Comparison of ENCODE assay signal across 8 cellular contexts in genomic region chr22:50525991-50526848, GRCh38. TPM values are rescaled to one million over a fixed set of nuclear protein-coding genes. Genes with fewer than 3 reads are reported as not detected.
A peak's percentile ranks its signal among the peaks of the same experiment; 100 is the strongest.
DNase-seq lines count a peak whose midpoint lies in the region; ATAC-seq and TF ChIP-seq lines count a peak whose summit lies in the region.

No MANE protein-coding gene starts in this region.

- in situ Hi-C loops in SK-MEL-5 (cut with HindIII; ENCODE audit: low pct_unique_long_range_greater_than_20kb, low sequenced_read_pairs), result no loop called here

- peak overlapping the region; percentile 92 for H2AFZ ChIP-seq in DND-41 (ENCODE audit: low read depth, low read length)

- H3K9me3 Mint-ChIP-seq in activated naive CD4-positive, alpha-beta T cell treated with anti-CD3 and anti-CD28 coated beads, Interleukin-2, amount 50 U/mL, for 24 hours, result no peaks in the 10 kb centered on the region
- H3K9me3 Mint-ChIP-seq in glutamatergic neuron (ENCODE audit: unreplicated experiment) (peaks cover 15% of the 10 kb centered on the region), type B pancreatic cell (no peaks in the 10 kb centered on the region)

- peaks cover 28% of the 10 kb centered on the region for H3K4me1 Mint-ChIP-seq in activated naive CD4-positive, alpha-beta T cell treated with anti-CD3 and anti-CD28 coated beads, Interleukin-2, amount 50 U/mL, for 24 hours
- H3K4me1 Mint-ChIP-seq in glutamatergic neuron (ENCODE audit: low read depth, unreplicated experiment) (peaks cover 12% of the 10 kb centered on the region), type B pancreatic cell (ENCODE audit: unreplicated experiment) (peaks cover 6% of the 10 kb centered on the region)

- no peak for TF ChIP-seq POLR2A in ovary (IDR thresholded peaks at IDR 0.05)

- peak overlapping the region; percentile 98 for H3K4me2 ChIP-seq in DND-41 (ENCODE audit: insufficient read depth, low read length)

- no peaks in the 10 kb centered on the region for H3K9me3 ChIP-seq in DND-41 (ENCODE audit: insufficient read depth, low read length, severe bottlenecking)
- H3K9me3 ChIP-seq in ovary, result no peaks in the 10 kb centered on the region

- H3K36me3 ChIP-seq in DND-41 (ENCODE audit: insufficient read depth, low read length), result peaks cover 34% of the 10 kb centered on the region
- H3K36me3 ChIP-seq in ovary, result no peaks in the 10 kb centered on the region

- H3K4me3 ChIP-seq in DND-41 (ENCODE audit: low read depth in 1 of 2, low read length in 2 of 2) (peak overlapping the region; percentile 80 to 89), ovary (peak overlapping the region; percentile 55)
- peak overlapping the region; percentile 71 for H3K4me3 ChIP-seq in Jurkat, Clone E6-1 (ENCODE audit: low read length)

- 1 to 2% (median 1%) methylated on average over 56 to 93 of the region's 93 CpGs for WGBS in ovary, 3 donors

- ATAC-seq in DND-41 (ENCODE audit: insufficient read depth, low read depth) (peak; percentile 71), GM21529 (IDR thresholded peaks at IDR 0.05; ENCODE audit: unreplicated experiment) (peak; percentile 23)

- DNase-seq in DND-41 (peak; percentile 92), SK-MEL-5 (ENCODE audit: low read depth, low spot score) (peak; percentile 76), glutamatergic neuron (peak; percentile 91), ovary (peak; percentile 74 to 86 (median 85)), type B pancreatic cell (ENCODE audit: extremely low spot score, unreplicated experiment) (no peak)
- DNase-seq in Jurkat, Clone E6-1 (ENCODE audit: low read depth, low spot score), result peak; percentile 76

- peak overlapping the region; percentile 74 for H3K9ac ChIP-seq in DND-41 (ENCODE audit: low read depth, low read length)

- peak overlapping the region; percentile 35 for H3K27ac Mint-ChIP-seq in activated naive CD4-positive, alpha-beta T cell treated with anti-CD3 and anti-CD28 coated beads, Interleukin-2, amount 50 U/mL, for 24 hours
- peak overlapping the region; percentile 77 for H3K27ac Mint-ChIP-seq in glutamatergic neuron (ENCODE audit: unreplicated experiment)
- H3K27ac Mint-ChIP-seq in type B pancreatic cell, result peak overlapping the region; percentile 46

- peak overlapping the region; percentile 74 for H3K4me3 Mint-ChIP-seq in activated naive CD4-positive, alpha-beta T cell treated with anti-CD3 and anti-CD28 coated beads, Interleukin-2, amount 50 U/mL, for 24 hours
- H3K4me3 Mint-ChIP-seq in glutamatergic neuron (ENCODE audit: unreplicated experiment), result peak overlapping the region; percentile 78
- peak overlapping the region; percentile 74 for H3K4me3 Mint-ChIP-seq in type B pancreatic cell

- TF ChIP-seq EP300 in ovary (IDR thresholded peaks at IDR 0.05), result no peak

- intact Hi-C loops in ovary (cut with DNase I), result loop anchor here in 2 of 4 donors (10.0 kb wide), 2 partner anchors 271 to 281 kb away; partner anchors contain the start of genes HDAC10 (in 1 of the 2) and TUBGCP6 (in 1 of the 2)

- peaks cover 34% of the 10 kb centered on the region for H4K20me1 ChIP-seq in DND-41 (ENCODE audit: insufficient read depth, low read length)

- H3K4me1 ChIP-seq in DND-41 (ENCODE audit: insufficient read depth, low read length), result peaks cover 40% of the 10 kb centered on the region
- H3K4me1 ChIP-seq in ovary (ENCODE audit: insufficient read depth), result peaks cover 21% of the 10 kb centered on the region

- peak overlapping the region; percentile 92 for H3K27ac ChIP-seq in DND-41 (ENCODE audit: low read length)
- H3K27ac ChIP-seq in ovary, result peak overlapping the region; percentile 29 to 87

- H3K79me2 ChIP-seq in DND-41 (ENCODE audit: insufficient read depth, low read length), result peaks cover 46% of the 10 kb centered on the region

- no peaks in the 10 kb centered on the region for H3K27me3 ChIP-seq in DND-41 (ENCODE audit: insufficient read depth, low read length, poor library complexity)
- H3K27me3 ChIP-seq in ovary, result peaks cover 2% of the 10 kb centered on the region

- H3K36me3 Mint-ChIP-seq in activated naive CD4-positive, alpha-beta T cell treated with anti-CD3 and anti-CD28 coated beads, Interleukin-2, amount 50 U/mL, for 24 hours, result peaks cover 5% of the 10 kb centered on the region
- H3K36me3 Mint-ChIP-seq in glutamatergic neuron (ENCODE audit: unreplicated experiment) (peaks cover 5% of the 10 kb centered on the region), type B pancreatic cell (peaks cover 4% of the 10 kb centered on the region)

- no peaks in the 10 kb centered on the region for H3K27me3 Mint-ChIP-seq in activated naive CD4-positive, alpha-beta T cell treated with anti-CD3 and anti-CD28 coated beads, Interleukin-2, amount 50 U/mL, for 24 hours
- H3K27me3 Mint-ChIP-seq in glutamatergic neuron (ENCODE audit: unreplicated experiment), result peaks cover 20% of the 10 kb centered on the region
- peaks cover 28% of the 10 kb centered on the region for H3K27me3 Mint-ChIP-seq in type B pancreatic cell

- peak; percentile 74 for TF ChIP-seq CTCF in DND-41 (IDR thresholded peaks at IDR 0.05; ENCODE audit: borderline replicate concordance, extremely low read depth, low read length, poor library complexity, severe bottlenecking)
- TF ChIP-seq CTCF in glutamatergic neuron (IDR thresholded peaks at IDR 0.05; ENCODE audit: partially characterized antibody, unreplicated experiment), result peak; percentile 84
- TF ChIP-seq CTCF in ovary (IDR thresholded peaks at IDR 0.05), result peak in 2 of 3 donors; percentile 6 to 50
- peak; percentile 78 for TF ChIP-seq CTCF in type B pancreatic cell (conservative IDR thresholded peaks at IDR 0.05)

RNA-seq across cellular contexts. Expression of gene SCO2, which starts 0.8 kb away (rescaled TPM):
- 5.8 TPM for polyA plus RNA-seq in Jurkat, Clone E6-1 (2012; ENCODE audit: insufficient read depth, insufficient read length)
- 2.7 and 7.2 TPM in 2 replicates for total RNA-seq in SK-MEL-5 (2014; rRNA removed; shearing (Covaris generic))
- polyA plus RNA-seq in SK-MEL-5 (2015; cell fraction: cytosol; rRNA removed), result 1.7 and 6.9 TPM in 2 replicates
- polyA plus RNA-seq in SK-MEL-5 (2015; cell fraction: nucleus; rRNA removed), result not detected in 2 replicates
- total RNA-seq in glutamatergic neuron (ENCODE audit: unreplicated experiment) (4.8 TPM), ovary (1 to 10 TPM in 2 of 7 donors, under 1 TPM in 2, not detected in 3; 0.73 to 5.1 (median 2.6) TPM), type B pancreatic cell (ENCODE audit: low replicate concordance) (2.0 and 6.1 TPM in 2 replicates)
- polyA plus RNA-seq in ovary, result under 1 TPM in 1 of 2 donors, not detected in 1; 0.75 TPM

RNA-seq across cellular contexts. Expression of gene TYMP, which starts 3.6 kb away (rescaled TPM):
- 1.4 TPM for polyA plus RNA-seq in Jurkat, Clone E6-1 (2012; ENCODE audit: insufficient read depth, insufficient read length)
- total RNA-seq in SK-MEL-5 (2014; rRNA removed; shearing (Covaris generic)), result 1.5 and 1.8 TPM in 2 replicates
- polyA plus RNA-seq in SK-MEL-5 (2015; cell fraction: cytosol; rRNA removed), result 3.4 and 5.6 TPM in 2 replicates
- polyA plus RNA-seq in SK-MEL-5 (2015; cell fraction: nucleus; rRNA removed), result 0.73 and 4.0 TPM in 2 replicates
- total RNA-seq in glutamatergic neuron (ENCODE audit: unreplicated experiment) (1.2 TPM), ovary (10 to 100 TPM in 5 of 7 donors, 1 to 10 TPM in 2; 6.6 to 72.4 (median 15.9) TPM), type B pancreatic cell (ENCODE audit: low replicate concordance) (5.8 and 6.1 TPM in 2 replicates)
- 1 to 10 TPM; 2.7 to 8.4 TPM for polyA plus RNA-seq in ovary

RNA-seq across cellular contexts. Expression of gene NCAPH2, which starts 18.2 kb away (rescaled TPM):
- 86.5 TPM for polyA plus RNA-seq in Jurkat, Clone E6-1 (2012; ENCODE audit: insufficient read depth, insufficient read length)
- 51.5 and 53.8 TPM in 2 replicates for total RNA-seq in SK-MEL-5 (2014; rRNA removed; shearing (Covaris generic))
- polyA plus RNA-seq in SK-MEL-5 (2015; cell fraction: cytosol; rRNA removed), result 48.4 and 50.3 TPM in 2 replicates
- 117 and 135 TPM in 2 replicates for polyA plus RNA-seq in SK-MEL-5 (2015; cell fraction: nucleus; rRNA removed)
- total RNA-seq in glutamatergic neuron (ENCODE audit: unreplicated experiment) (52.9 TPM), ovary (10 to 100 TPM; 37.1 to 61.5 (median 53.7) TPM), type B pancreatic cell (ENCODE audit: low replicate concordance) (60.0 and 75.2 TPM in 2 replicates)
- 10 to 100 TPM; 11.5 to 49.0 TPM for polyA plus RNA-seq in ovary

RNA-seq across cellular contexts. Expression of gene LMF2, which starts 18.7 kb away (rescaled TPM):
- polyA plus RNA-seq in Jurkat, Clone E6-1 (2012; ENCODE audit: insufficient read depth, insufficient read length), result 41.7 TPM
- total RNA-seq in SK-MEL-5 (2014; rRNA removed; shearing (Covaris generic)), result 26.3 and 27.8 TPM in 2 replicates
- 110 and 113 TPM in 2 replicates for polyA plus RNA-seq in SK-MEL-5 (2015; cell fraction: cytosol; rRNA removed)
- 885 and 1,042 TPM in 2 replicates for polyA plus RNA-seq in SK-MEL-5 (2015; cell fraction: nucleus; rRNA removed)
- total RNA-seq in glutamatergic neuron (ENCODE audit: unreplicated experiment) (62.2 TPM), ovary (10 to 100 TPM; 43.6 to 76.6 (median 60.9) TPM), type B pancreatic cell (ENCODE audit: low replicate concordance) (65.5 and 74.0 TPM in 2 replicates)
- 10 to 100 TPM in 1 of 2 donors, 1 to 10 TPM in 1; 1.5 to 52.3 TPM for polyA plus RNA-seq in ovary

RNA-seq across cellular contexts. Expression of gene KLHDC7B, which starts 19.5 kb away (rescaled TPM):
- not detected for polyA plus RNA-seq in Jurkat, Clone E6-1 (2012; ENCODE audit: insufficient read depth, insufficient read length)
- total RNA-seq in SK-MEL-5 (2014; rRNA removed; shearing (Covaris generic)), result 0.11 TPM in 1 of 2 replicates, not detected in the other
- 0.05 and 0.12 TPM in 2 replicates for polyA plus RNA-seq in SK-MEL-5 (2015; cell fraction: cytosol; rRNA removed)
- polyA plus RNA-seq in SK-MEL-5 (2015; cell fraction: nucleus; rRNA removed), result 0.04 and 0.20 TPM in 2 replicates
- total RNA-seq in glutamatergic neuron (ENCODE audit: unreplicated experiment), result 0.12 TPM
- total RNA-seq in ovary, result under 1 TPM in 5 of 7 donors, not detected in 2; 0.10 to 0.12 (median 0.10) TPM
- under 1 TPM; 0.04 to 0.13 TPM for polyA plus RNA-seq in ovary
- 0.10 TPM in 1 of 2 replicates, not detected in the other for total RNA-seq in type B pancreatic cell (ENCODE audit: low replicate concordance)

Comparison
In these comparisons a context has a peak if more than half of its experiments do, and no peak if none do; other contexts are left out.
1. CTCF ChIP-seq: peak in every context shown above with its lines; median percentile 84 in glutamatergic neuron; 78 in type B pancreatic cell; 74 in DND-41; 28 in ovary.